8 cellular contexts compared by ENCODE assay signal in genomic region chr10:122229678-122230077, GRCh38. TPM values are rescaled to one million over a fixed set of nuclear protein-coding genes. Genes with fewer than 3 reads are reported as not detected.
"Had no signal": no experiment of that assay in that cellular context is flagged by ENCODE, and none has a peak within 500 bp of the region (broad histone marks: within the 10 kb centered on the region; RNA-seq: fewer than 3 reads in every experiment).

No MANE protein-coding gene starts in this region.

- H3K4me3 ChIP-seq: GM23338, K562 had no signal

- H3K4me1 Mint-ChIP-seq: GM23338, H9 had no signal

- ATAC-seq: GM23338, K562 had no signal

- H3K4me3 Mint-ChIP-seq: GM23338, H9 had no signal

- H3K9me3 Mint-ChIP-seq: GM23338, H9 had no signal

- H3K4me2 ChIP-seq: GM23338 had no signal

- DNase-seq: H9, HCEC 1CT, IMR-90 had no signal

- FAIRE-seq: H1, H54, HTR-8/SVneo, K562 had no signal

RNA-seq across cellular contexts. Expression of gene BTBD16, which starts 41.4 kb away (rescaled TPM):
- total RNA-seq: GM23338, H1, H9, IMR-90, K562 had no signal
- polyA plus RNA-seq: GM23338, IMR-90 had no signal
